In the genomic region with DNA sequence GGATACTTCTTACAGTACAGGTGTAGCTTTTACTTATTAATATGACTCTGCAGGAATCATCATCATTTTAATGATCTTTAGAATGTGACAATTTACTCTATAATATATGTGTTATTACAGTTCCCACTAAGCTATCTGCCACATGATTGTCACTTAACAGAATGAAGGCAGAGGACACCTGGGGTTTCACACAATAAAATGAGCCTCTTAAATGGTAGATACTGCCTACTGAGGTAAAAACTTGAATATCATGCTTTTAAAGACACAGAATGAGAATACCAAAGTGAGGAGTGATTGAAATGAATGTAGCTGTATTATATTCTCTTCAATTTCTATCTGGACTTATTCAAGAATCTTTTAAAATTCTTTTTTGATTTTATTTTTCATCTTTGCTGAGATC, we compare ENCODE assay signal across 17 cellular contexts.
"Had no signal": no experiment of that assay in that cellular context is flagged by ENCODE, and none has a peak within 500 bp of the region (broad histone marks: within the 10 kb centered on the region; RNA-seq: fewer than 3 reads in every experiment).

No MANE protein-coding gene starts in this region.

- FAIRE-seq: RCC 7860 had no signal

- DNase-seq: KBM-7, MV-4-11, NCI-H1048, NCI-H1105, NCI-H1436, NCI-H1694 treated with DMSO at 0.1 percent for 48 hours, NCI-H1930, NCI-H2107, NCI-H2171 treated with DMSO at 0.1 percent for 48 hours, NCI-H446, NCI-H510A, NCI-H524 treated with DMSO at 0.1 percent for 48 hours, NCI-H774, Right ventricle myocardium superior, RPMI8226, SIG-M5 had no signal
